ENCODE assay signal across 8 cellular contexts in genomic region chr7:89623018-89623672, GRCh38.
A peak's percentile ranks its signal among the peaks of the same experiment; 100 is the strongest.
DNase-seq lines count a peak whose midpoint lies in the region; ATAC-seq and TF ChIP-seq lines count a peak whose summit lies in the region.

No MANE protein-coding gene starts in this region.

- H3K4me1 Mint-ChIP-seq in activated naive CD4-positive, alpha-beta T cell treated with anti-CD3 and anti-CD28 coated beads for 36 hours (ENCODE audit: low read depth), result peaks cover 41% of the 10 kb centered on the region
- peaks cover 15 to 29% (median 24%) of the 10 kb centered on the region in 4 donors for H3K4me1 Mint-ChIP-seq in naive thymus-derived CD8-positive, alpha-beta T cell

- intact Hi-C loops in activated naive CD4-positive, alpha-beta T cell treated with anti-CD3 and anti-CD28 coated beads for 36 hours (cut with micrococcal nuclease), result loop anchor here (1.0 to 10.0 kb wide), 11 partner anchors 191 to 1378 kb away; no protein-coding TSS in a partner anchor
- intact Hi-C loops in PC-9 (cut with micrococcal nuclease; ENCODE audit: unreplicated experiment), result loop anchor here (1.0 to 5.0 kb wide), 4 partner anchors 834 to 1456 kb away; no protein-coding TSS in a partner anchor

- H3K36me3 Mint-ChIP-seq in activated naive CD4-positive, alpha-beta T cell treated with anti-CD3 and anti-CD28 coated beads for 36 hours (ENCODE audit: low read depth), result no peaks in the 10 kb centered on the region
- no peaks in the 10 kb centered on the region for H3K36me3 Mint-ChIP-seq in naive thymus-derived CD8-positive, alpha-beta T cell

- H3K9me3 ChIP-seq in PC-9 (ENCODE audit: insufficient read depth, low read depth), result no peaks in the 10 kb centered on the region

- CTCF ChIA-PET in activated naive CD4-positive, alpha-beta T cell treated with anti-CD3 and anti-CD28 coated beads for 36 hours (lab: Charles Lee), result interaction anchor here (0.6 to 1.9 kb wide), 20 partner anchors 9 to 1078 kb away, joined by 3 to 14 read pairs (median 4); no protein-coding TSS in a partner anchor
- CTCF ChIA-PET in PC-9 (lab: Charles Lee), result interaction anchor here (0.6 to 1.0 kb wide), 3 partner anchors 322 to 1380 kb away, joined by 3 to 8 read pairs (median 3); no protein-coding TSS in a partner anchor

- H3K27me3 ChIP-seq in PC-9 (ENCODE audit: insufficient read depth, low read depth), result no peaks in the 10 kb centered on the region

- H3K27me3 Mint-ChIP-seq in activated naive CD4-positive, alpha-beta T cell treated with anti-CD3 and anti-CD28 coated beads for 36 hours (ENCODE audit: low read depth), result no peaks in the 10 kb centered on the region
- peaks cover 0 to 10% (median 2%) of the 10 kb centered on the region in 5 donors for H3K27me3 Mint-ChIP-seq in naive thymus-derived CD8-positive, alpha-beta T cell

- no peak overlapping the region for H3K27ac ChIP-seq in PC-9

- ATAC-seq in GM21825 (IDR thresholded peaks at IDR 0.05; ENCODE audit: unreplicated experiment), result peak; percentile 68
- peak; percentile 79 to 85 for ATAC-seq in naive thymus-derived CD8-positive, alpha-beta T cell

- H3K27ac Mint-ChIP-seq in activated naive CD4-positive, alpha-beta T cell treated with anti-CD3 and anti-CD28 coated beads for 36 hours, result no peak overlapping the region
- peak overlapping the region in 6 of 10 donors; percentile 2 to 66 (median 35) for H3K27ac Mint-ChIP-seq in naive thymus-derived CD8-positive, alpha-beta T cell

- BruUV-seq in PC-9 (replicated peaks; lab: Mats Ljungman, UMichigan), result no TSS peak

- peaks cover 2% of the 10 kb centered on the region for H3K9me3 Mint-ChIP-seq in activated naive CD4-positive, alpha-beta T cell treated with anti-CD3 and anti-CD28 coated beads for 36 hours
- H3K9me3 Mint-ChIP-seq in naive thymus-derived CD8-positive, alpha-beta T cell, result peaks cover 0 to 2% (median 0%) of the 10 kb centered on the region in 9 donors

- H3K4me3 ChIP-seq in PC-9 (no peak overlapping the region), epithelial cell of esophagus (ENCODE audit: low read length) (no peak overlapping the region)

- H3K4me1 ChIP-seq in PC-9 (replicated peaks; ENCODE audit: insufficient read depth), result no peaks in the 10 kb centered on the region

- no peak overlapping the region for H3K4me3 Mint-ChIP-seq in activated naive CD4-positive, alpha-beta T cell treated with anti-CD3 and anti-CD28 coated beads for 36 hours
- H3K4me3 Mint-ChIP-seq in naive thymus-derived CD8-positive, alpha-beta T cell, result peak overlapping the region in 7 of 10 donors; percentile 50 to 71 (median 66)

- no peaks in the 10 kb centered on the region for H3K79me2 ChIP-seq in PC-9 (ENCODE audit: low read depth)

- H3K4me2 ChIP-seq in PC-9, result no peak overlapping the region

- H2AFZ ChIP-seq in PC-9, result no peak overlapping the region

- H3K9me2 ChIP-seq in PC-9 (ENCODE audit: insufficient read depth), result no peaks in the 10 kb centered on the region

- peak; percentile 75 for TF ChIP-seq CTCF in PC-9 (conservative IDR thresholded peaks at IDR 0.05)
- peak; percentile 78 for TF ChIP-seq CTCF in epithelial cell of esophagus (IDR thresholded peaks at IDR 0.05; ENCODE audit: insufficient read depth, low read depth, low read length, missing control alignments)

- POLR2A ChIA-PET in PC-9 (lab: Charles Lee; ENCODE audit: unreplicated experiment), result no interaction called here
- POLR2A ChIA-PET in naive thymus-derived CD8-positive, alpha-beta T cell (lab: Charles Lee), result interaction anchor here (1.0 kb wide), 1 partner anchor 16 kb away, joined by 3 read pairs; no protein-coding TSS in a partner anchor

- peak; percentile 56 for DNase-seq in activated naive CD4-positive, alpha-beta T cell treated with anti-CD3 and anti-CD28 coated beads for 36 hours
- no peak for DNase-seq in activated naive CD4-positive, alpha-beta T cell treated with anti-CD3 and anti-CD28 coated beads, Interleukin-2, amount 50 U/mL, for 16 hours
- DNase-seq in HuH-7.5 (ENCODE audit: low spot score), result peak; percentile 3
- peak in 1 of 2 experiments; percentile 12 for DNase-seq in PC-9
- peak; percentile 53 for DNase-seq in epithelial cell of esophagus (ENCODE audit: low read depth)
- DNase-seq in naive thymus-derived CD8-positive, alpha-beta T cell, result peak in 7 of 10 donors; percentile 17 to 65 (median 35)
- no peak for DNase-seq in stimulated activated naive CD4-positive, alpha-beta T cell treated with Interleukin-2 at 50 U/mL for 16 hours (lab: John Stamatoyannopoulos, UW)

- H3F3A ChIP-seq in PC-9 (ENCODE audit: insufficient read depth, low read depth), result no peaks in the 10 kb centered on the region

- H3K36me3 ChIP-seq in PC-9 (ENCODE audit: low read depth), result no peaks in the 10 kb centered on the region

- no peaks in the 10 kb centered on the region for H4K20me1 ChIP-seq in PC-9 (ENCODE audit: insufficient read depth)

Comparison
In these comparisons a context has a peak if more than half of its experiments do, and no peak if none do; other contexts are left out.
1. DNase-seq: peak in activated naive CD4-positive, alpha-beta T cell treated with anti-CD3 and anti-CD28 coated beads for 36 hours (single experiment), HuH-7.5 (single experiment), epithelial cell of esophagus (single experiment) and naive thymus-derived CD8-positive, alpha-beta T cell (7 of 10); none in activated naive CD4-positive, alpha-beta T cell treated with anti-CD3 and anti-CD28 coated beads, Interleukin-2, amount 50 U/mL, for 16 hours (single experiment) and stimulated activated naive CD4-positive, alpha-beta T cell treated with Interleukin-2 at 50 U/mL for 16 hours (single experiment).